Comparison of ENCODE assay signal across 8 cellular contexts in genomic region chr9:105842023-105842644, GRCh38.
DNase-seq lines count a peak whose midpoint lies in the region; ATAC-seq and TF ChIP-seq lines count a peak whose summit lies in the region.
"Had no signal": no experiment of that assay in that cellular context is flagged by ENCODE, and none has a peak within 500 bp of the region (broad histone marks: within the 10 kb centered on the region; RNA-seq: fewer than 3 reads in every experiment).

No MANE protein-coding gene starts in this region.

- H2AFZ ChIP-seq in PC-3 (ENCODE audit: low read length) = no peak overlapping the region
- H2AFZ ChIP-seq in neural progenitor cell (replicated peaks) = no peak overlapping the region

- peaks cover 1% of the 10 kb centered on the region for H3K36me3 Mint-ChIP-seq in neural progenitor cell
- H3K36me3 Mint-ChIP-seq in activated T-helper 17 cell treated with anti-CD3 and anti-CD28 coated beads, Interleukin-2, amount 50 U/mL, for 72 hours (ENCODE audit: low read depth) = no peaks in the 10 kb centered on the region

- peaks cover 8% of the 10 kb centered on the region for H3K4me1 Mint-ChIP-seq in neural progenitor cell
- no peaks in the 10 kb centered on the region for H3K4me1 Mint-ChIP-seq in activated T-helper 17 cell treated with anti-CD3 and anti-CD28 coated beads, Interleukin-2, amount 50 U/mL, for 72 hours

- in situ Hi-C loops in HAP-1 (cut with MboI; ENCODE audit: low sequenced_read_pairs) = loop anchor here (25.0 kb wide), 1 partner anchor 1320 kb away; no protein-coding TSS in a partner anchor

- peaks cover 3% of the 10 kb centered on the region for H3K9me3 Mint-ChIP-seq in neural progenitor cell
- no peaks in the 10 kb centered on the region for H3K9me3 Mint-ChIP-seq in activated T-helper 17 cell treated with anti-CD3 and anti-CD28 coated beads, Interleukin-2, amount 50 U/mL, for 72 hours

- H3K9ac ChIP-seq in PC-3 (ENCODE audit: low read length) = no peak overlapping the region
- no peak overlapping the region for H3K9ac ChIP-seq in neural progenitor cell

- no peaks in the 10 kb centered on the region for H3K79me2 ChIP-seq in PC-3 (ENCODE audit: low read length)
- H3K79me2 ChIP-seq in neural progenitor cell (ENCODE audit: low read depth) = no peaks in the 10 kb centered on the region

- no peaks in the 10 kb centered on the region for H3K27me3 Mint-ChIP-seq in neural progenitor cell (ENCODE audit: insufficient read depth, low read depth)
- no peaks in the 10 kb centered on the region for H3K27me3 Mint-ChIP-seq in activated T-helper 17 cell treated with anti-CD3 and anti-CD28 coated beads, Interleukin-2, amount 50 U/mL, for 72 hours

- H4K20me1 ChIP-seq in PC-3 (ENCODE audit: low read length) = no peaks in the 10 kb centered on the region
- H4K20me1 ChIP-seq in neural progenitor cell (ENCODE audit: low read depth) = no peaks in the 10 kb centered on the region

- peak; percentile 33 for DNase-seq in EL
- peak; percentile 54 to 61 for DNase-seq in HAP-1 (ENCODE audit: low spot score in 2 of 2)
- peak; percentile 73 for DNase-seq in PC-3
- peak; percentile 47 for DNase-seq in epithelial cell of esophagus (ENCODE audit: low read depth)
- DNase-seq in neural progenitor cell (ENCODE audit: low spot score) = peak; percentile 48
- DNase-seq in cerebellum (ENCODE audit: low spot score) = no peak

- intact Hi-C loops in PC-3 (cut with micrococcal nuclease) = loop anchor here (1.0 to 5.0 kb wide), 3 partner anchors 39 to 1331 kb away; partner anchors contain the start of gene ZNF462

- H3K36me3 ChIP-seq in HAP-1 (replicated peaks) (no peaks in the 10 kb centered on the region), PC-3 (ENCODE audit: low read depth, low read length) (no peaks in the 10 kb centered on the region), neural progenitor cell (no peaks in the 10 kb centered on the region)

- H3K4me3 ChIP-seq in HAP-1 = no peak overlapping the region
- no peak overlapping the region for H3K4me3 ChIP-seq in PC-3 (ENCODE audit: low read length)
- H3K4me3 ChIP-seq in epithelial cell of esophagus (ENCODE audit: low read length) = no peak overlapping the region
- no peak overlapping the region for H3K4me3 ChIP-seq in neural progenitor cell
- H3K4me3 ChIP-seq: skin epidermis had no signal

- H3K9me3 ChIP-seq in HAP-1 (no peaks in the 10 kb centered on the region), PC-3 (ENCODE audit: low read length) (no peaks in the 10 kb centered on the region), neural progenitor cell (ENCODE audit: low read depth) (no peaks in the 10 kb centered on the region)

- TF ChIP-seq CTCF in PC-3 (conservative IDR thresholded peaks at IDR 0.05; ENCODE audit: low read depth, low read length) (peak; percentile 84), epithelial cell of esophagus (IDR thresholded peaks at IDR 0.05; ENCODE audit: insufficient read depth, low read depth, low read length, missing control alignments) (peak; percentile 88), neural progenitor cell (IDR thresholded peaks at IDR 0.05) (peak; percentile 99)

- H3K4me1 ChIP-seq in HAP-1 (no peaks in the 10 kb centered on the region), PC-3 (ENCODE audit: insufficient read depth, low read length) (no peaks in the 10 kb centered on the region), neural progenitor cell (peaks cover 3% of the 10 kb centered on the region)

- no peaks in the 10 kb centered on the region for H3F3A ChIP-seq in PC-3 (ENCODE audit: low read length, unreplicated experiment)
- no peaks in the 10 kb centered on the region for H3F3A ChIP-seq in neural progenitor cell (ENCODE audit: low read depth)

- H3K4me3 Mint-ChIP-seq in neural progenitor cell = no peak overlapping the region
- no peak overlapping the region for H3K4me3 Mint-ChIP-seq in activated T-helper 17 cell treated with anti-CD3 and anti-CD28 coated beads, Interleukin-2, amount 50 U/mL, for 72 hours

- no peak for ATAC-seq in PC-3
- no peak for ATAC-seq in activated T-helper 17 cell treated with anti-CD3 and anti-CD28 coated beads, Interleukin-2, amount 50 U/mL, for 72 hours (replicated peaks)

- POLR2A ChIA-PET in PC-3 (lab: Charles Lee; ENCODE audit: unreplicated experiment) = no interaction called here

- CTCF ChIA-PET in PC-3 (lab: Charles Lee) = interaction anchor here (0.8 to 0.9 kb wide), 2 partner anchors 40 kb away, joined by 3 read pairs; no protein-coding TSS in a partner anchor

- no TSS peak for BruUV-seq in PC-3 (replicated peaks; lab: Mats Ljungman, UMichigan)

- no peak overlapping the region for H3K4me2 ChIP-seq in PC-3 (ENCODE audit: low read length)
- no peak overlapping the region for H3K4me2 ChIP-seq in neural progenitor cell

- H3K9me2 ChIP-seq in PC-3 (replicated peaks; ENCODE audit: low read length) = no peaks in the 10 kb centered on the region

- no peak overlapping the region for H3K27ac ChIP-seq in PC-3 (ENCODE audit: low read length)
- no peak overlapping the region for H3K27ac ChIP-seq in neural progenitor cell
- H3K27ac ChIP-seq: skin epidermis had no signal

- H3K27me3 ChIP-seq in HAP-1 (ENCODE audit: low read depth) (no peaks in the 10 kb centered on the region), PC-3 (ENCODE audit: low read length) (no peaks in the 10 kb centered on the region), neural progenitor cell (no peaks in the 10 kb centered on the region)

- no peak overlapping the region for H3K27ac Mint-ChIP-seq in neural progenitor cell
- no peak overlapping the region for H3K27ac Mint-ChIP-seq in activated T-helper 17 cell treated with anti-CD3 and anti-CD28 coated beads, Interleukin-2, amount 50 U/mL, for 72 hours
